ENCODE assay signal across 19 cellular contexts in genomic region chr4:142336251-142336934, GRCh38.
"Had no signal": no experiment of that assay in that cellular context is flagged by ENCODE, and none has a peak within 500 bp of the region (broad histone marks: within the 10 kb centered on the region; RNA-seq: fewer than 3 reads in every experiment).

No MANE protein-coding gene starts in this region.

- H3K27ac Mint-ChIP-seq: activated naive CD8-positive, alpha-beta T cell treated with anti-CD3 and anti-CD28 coated beads, Interleukin-2, amount 10 ng/mL, durations not matched to agents 7 days and 5 days; nephron; stimulated activated naive CD8-positive, alpha-beta T cell treated with anti-CD3 and anti-CD28 coated beads, Interleukin-15, Interleukin-2, amounts not matched to agents 100 ng/mL and 50 ng/mL, for 24 hours had no signal

- H3K4me1 ChIP-seq: esophagus squamous epithelium, lower lobe of right lung, transverse colon had no signal

- H3K9me3 Mint-ChIP-seq: activated naive CD8-positive, alpha-beta T cell treated with anti-CD3 and anti-CD28 coated beads, Interleukin-2, amount 10 ng/mL, durations not matched to agents 7 days and 5 days; stimulated activated naive CD8-positive, alpha-beta T cell treated with anti-CD3 and anti-CD28 coated beads, Interleukin-15, Interleukin-2, amounts not matched to agents 100 ng/mL and 50 ng/mL, for 24 hours had no signal

- H3K4me3 Mint-ChIP-seq: activated naive CD8-positive, alpha-beta T cell treated with anti-CD3 and anti-CD28 coated beads, Interleukin-2, amount 10 ng/mL, durations not matched to agents 7 days and 5 days; mesothelial cell of epicardium; nephron; stimulated activated naive CD8-positive, alpha-beta T cell treated with anti-CD3 and anti-CD28 coated beads, Interleukin-15, Interleukin-2, amounts not matched to agents 100 ng/mL and 50 ng/mL, for 24 hours had no signal

- H3K36me3 ChIP-seq: cardiac muscle cell, esophagus squamous epithelium, lower lobe of right lung, transverse colon had no signal

- H3K9me3 ChIP-seq: esophagus squamous epithelium, lower lobe of right lung, transverse colon had no signal

- H3K4me3 ChIP-seq: cardiac muscle cell, esophagus squamous epithelium, lower lobe of right lung, transverse colon had no signal

- H3K27me3 ChIP-seq: cardiac muscle cell, esophagus squamous epithelium, transverse colon had no signal

- H3K27ac ChIP-seq: cardiac muscle cell, esophagus squamous epithelium, lower lobe of right lung, transverse colon had no signal

- DNase-seq: activated CD8-positive, alpha-beta memory T cell treated with anti-CD3 and anti-CD28 coated beads for 24 hours; activated CD8-positive, alpha-beta memory T cell treated with anti-CD3 and anti-CD28 coated beads, Interleukin-2, amount 50 U/mL, for 48 hours; activated gamma-delta T cell; activated naive CD8-positive, alpha-beta T cell treated with anti-CD3 and anti-CD28 coated beads, Interleukin-2, amount 10 ng/mL, durations not matched to agents 7 days and 5 days; amygdala; dermis blood vessel endothelial cell; effector memory CD4-positive, alpha-beta T cell; esophagus squamous epithelium; lower lobe of right lung; occipital lobe; retina; stimulated activated CD4-positive, alpha-beta T cell treated with anti-CD3 and anti-CD28 coated beads, Interleukin-2, amount 100 ng/mL, for 24 hours; transverse colon had no signal

- H3K27me3 Mint-ChIP-seq: activated naive CD8-positive, alpha-beta T cell treated with anti-CD3 and anti-CD28 coated beads, Interleukin-2, amount 10 ng/mL, durations not matched to agents 7 days and 5 days; stimulated activated naive CD8-positive, alpha-beta T cell treated with anti-CD3 and anti-CD28 coated beads, Interleukin-15, Interleukin-2, amounts not matched to agents 100 ng/mL and 50 ng/mL, for 24 hours had no signal

- ATAC-seq: activated CD4-positive, CD25-positive, alpha-beta regulatory T cell treated with anti-CD3 and anti-CD28 coated beads, Interleukin-2, amount 50 U/mL, for 24 hours; lower lobe of right lung; SK-N-SH treated with all-trans-retinoic acid at 6 μM for 48 hours had no signal
